ENCODE assay signal across 8 cellular contexts in the genomic region with DNA sequence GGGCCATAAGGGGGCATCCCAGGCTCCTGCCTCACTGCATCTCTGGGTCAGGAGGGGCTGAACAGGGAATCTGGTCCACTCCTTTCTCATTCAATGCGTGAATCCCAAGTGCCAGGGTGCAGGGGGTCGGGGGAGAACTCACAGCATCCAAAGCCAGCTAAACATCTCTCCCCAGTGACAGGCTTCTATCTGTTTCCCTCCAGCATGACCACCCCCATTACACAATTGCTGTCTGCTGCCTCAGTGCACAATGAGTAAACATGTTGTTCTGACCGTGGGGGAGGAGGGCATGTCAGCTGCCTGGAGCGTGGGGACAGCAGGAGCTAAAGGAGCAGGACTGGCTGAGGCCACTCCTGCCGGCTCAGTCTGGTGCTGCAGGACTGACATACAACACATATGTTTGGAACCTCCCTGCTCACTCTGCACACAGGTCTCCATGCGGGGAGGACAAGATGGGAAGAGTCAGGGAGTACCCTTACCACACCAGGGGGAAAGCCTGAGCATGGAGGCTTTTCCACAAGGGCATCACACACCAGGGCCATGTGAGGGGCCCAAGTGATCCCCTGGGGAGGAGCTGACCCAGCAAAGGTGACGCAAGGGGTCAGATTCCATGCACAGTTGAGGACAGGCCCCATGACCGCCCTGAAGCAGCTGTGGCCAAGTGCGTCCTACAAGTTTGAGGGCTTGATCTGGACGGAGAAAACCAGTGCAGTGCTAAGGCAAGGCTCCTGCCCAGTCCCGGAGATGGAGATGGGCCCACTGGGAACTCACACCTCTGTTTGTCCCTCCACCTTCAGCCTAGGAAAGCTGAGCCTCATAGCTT. TPM values are rescaled to one million over a fixed set of nuclear protein-coding genes. Genes with fewer than 3 reads are reported as not detected.
A peak's percentile ranks its signal among the peaks of the same experiment; 100 is the strongest.
DNase-seq lines count a peak whose midpoint lies in the region; TF ChIP-seq lines count a peak whose summit lies in the region.

No MANE protein-coding gene starts in this region.

- peaks cover 34 to 82% (median 68%) of the 10 kb centered on the region in 4 donors for H3K4me1 ChIP-seq in transverse colon

- no peak overlapping the region for H3K4me3 Mint-ChIP-seq in T-helper 1 cell treated with Interleukin-12 subunit alpha and Interleukin-12 subunit beta and Interleukin-4 antibody, amounts not matched to agents 30 μg/mL and 1 μg/mL, for 36 hours
- H3K4me3 Mint-ChIP-seq in chondrocyte (ENCODE audit: unreplicated experiment) = peak overlapping the region; percentile 88
- no peak overlapping the region for H3K4me3 Mint-ChIP-seq in immature natural killer cell

- peak overlapping the region; percentile 39 for H3K27ac Mint-ChIP-seq in T-helper 1 cell treated with Interleukin-12 subunit alpha and Interleukin-12 subunit beta and Interleukin-4 antibody, amounts not matched to agents 30 μg/mL and 1 μg/mL, for 36 hours
- peak overlapping the region; percentile 99 for H3K27ac Mint-ChIP-seq in chondrocyte (ENCODE audit: unreplicated experiment)
- H3K27ac Mint-ChIP-seq in immature natural killer cell = peak overlapping the region in 2 of 6 donors; percentile 59 to 62

- H3K36me3 ChIP-seq in transverse colon = no peaks in the 10 kb centered on the region

- TF ChIP-seq EP300 in transverse colon (IDR thresholded peaks at IDR 0.05; ENCODE audit: low read depth) = no peak

- peak; percentile 46 for TF ChIP-seq POLR2A in transverse colon (IDR thresholded peaks at IDR 0.05)

- peaks cover 27% of the 10 kb centered on the region for H3K4me1 Mint-ChIP-seq in T-helper 1 cell treated with Interleukin-12 subunit alpha and Interleukin-12 subunit beta and Interleukin-4 antibody, amounts not matched to agents 30 μg/mL and 1 μg/mL, for 36 hours (ENCODE audit: low read depth)
- peaks cover 84% of the 10 kb centered on the region for H3K4me1 Mint-ChIP-seq in chondrocyte (ENCODE audit: low read depth)
- H3K4me1 Mint-ChIP-seq in immature natural killer cell = peaks cover 29 to 31% of the 10 kb centered on the region in 2 donors

- no peaks in the 10 kb centered on the region for H3K27me3 Mint-ChIP-seq in T-helper 1 cell treated with Interleukin-12 subunit alpha and Interleukin-12 subunit beta and Interleukin-4 antibody, amounts not matched to agents 30 μg/mL and 1 μg/mL, for 36 hours (ENCODE audit: low read depth)
- H3K27me3 Mint-ChIP-seq in chondrocyte (ENCODE audit: low read depth) = no peaks in the 10 kb centered on the region
- H3K27me3 Mint-ChIP-seq in immature natural killer cell (ENCODE audit: low read depth in 3 of 3) = peaks cover 2 to 8% (median 2%) of the 10 kb centered on the region in 3 donors

- no peaks in the 10 kb centered on the region for H3K36me3 Mint-ChIP-seq in T-helper 1 cell treated with Interleukin-12 subunit alpha and Interleukin-12 subunit beta and Interleukin-4 antibody, amounts not matched to agents 30 μg/mL and 1 μg/mL, for 36 hours (ENCODE audit: low read depth)
- H3K36me3 Mint-ChIP-seq in chondrocyte (ENCODE audit: low read depth) (peaks cover 8% of the 10 kb centered on the region), immature natural killer cell (no peaks in the 10 kb centered on the region)

- peak overlapping the region; percentile 89 to 98 (median 96) for H3K27ac ChIP-seq in transverse colon

- peak overlapping the region; percentile 7 to 57 (median 36) for H3K4me3 ChIP-seq in transverse colon

- WGBS in transverse colon (ENCODE audit: low coverage in 1 of 2), 2 donors = 51 to 71% methylated on average over 1 to 11 of the region's 11 CpGs

- H3K27me3 ChIP-seq in transverse colon = no peaks in the 10 kb centered on the region

- DNase-seq in T-helper 1 cell (no peak), chondrocyte (ENCODE audit: low spot score) (peak; percentile 92), lung microvascular endothelial cell (ENCODE audit: low read depth in 2 of 2) (peak; percentile 78 to 85), transverse colon (peak; percentile 57), NCI-H187 (lab: John Stamatoyannopoulos, UW) (no peak), immature natural killer cell (no peak)
- no peak for DNase-seq in activated T-cell treated with anti-CD3 and anti-CD28 coated beads, Interleukin-2, amount 50 U/mL, for 48 hours

- intact Hi-C loops in transverse colon (cut with DNase I; ENCODE audit: low total_unique reads) = no loop called here

- in situ Hi-C loops in transverse colon (cut with MboI; ENCODE audit: low pct_ligation_motif_present in 1 of 4, low pct_unique_long_range_greater_than_20kb in 1 of 4, low sequenced_read_pairs in 3 of 4) = loop anchor here in 2 of 4 donors (25.0 kb wide), 2 partner anchors 136 to 236 kb away; a partner anchor contains a TSS

- no peaks in the 10 kb centered on the region for H3K9me3 Mint-ChIP-seq in T-helper 1 cell treated with Interleukin-12 subunit alpha and Interleukin-12 subunit beta and Interleukin-4 antibody, amounts not matched to agents 30 μg/mL and 1 μg/mL, for 36 hours
- H3K9me3 Mint-ChIP-seq in chondrocyte (ENCODE audit: low read depth) (no peaks in the 10 kb centered on the region), immature natural killer cell (no peaks in the 10 kb centered on the region)

- no peaks in the 10 kb centered on the region for H3K9me3 ChIP-seq in transverse colon

- TF ChIP-seq CTCF in chondrocyte (IDR thresholded peaks at IDR 0.05) = peak; percentile 54
- peak in 4 of 5 experiments; percentile 6 to 48 (median 28) for TF ChIP-seq CTCF in transverse colon (IDR thresholded peaks at IDR 0.05)

RNA-seq across cellular contexts. Expression of a gene that starts 1.4 kb away (rescaled TPM):
- total RNA-seq in chondrocyte = 104 to 107 TPM (median 105 TPM) in 3 replicates
- total RNA-seq in lung microvascular endothelial cell = 15.9 and 18.3 TPM in 2 replicates
- 100 to 1,000 TPM in 2 of 4 donors, 10 to 100 TPM in 2; 48.2 to 397 (median 169) TPM for total RNA-seq in transverse colon
- polyA plus RNA-seq in immature natural killer cell = not detected

RNA-seq across cellular contexts. Expression of a gene that starts 27.9 kb away (rescaled TPM):
- total RNA-seq in chondrocyte (37.1 to 40.2 TPM (median 38.5 TPM) in 3 replicates), lung microvascular endothelial cell (8.9 and 12.9 TPM in 2 replicates), transverse colon (10 to 100 TPM; 10.1 to 27.0 (median 21.9) TPM)
- polyA plus RNA-seq in immature natural killer cell = 10 to 100 TPM; 35.6 to 70.4 (median 59.6) TPM

RNA-seq across cellular contexts. Expression of a gene that starts 45.0 kb away (rescaled TPM):
- total RNA-seq in chondrocyte (270 to 336 TPM (median 323 TPM) in 3 replicates), lung microvascular endothelial cell (775 and 904 TPM in 2 replicates), transverse colon (100 to 1,000 TPM; 175 to 383 (median 261) TPM)
- polyA plus RNA-seq in immature natural killer cell = 10 to 100 TPM; 57.2 to 83.4 (median 69.2) TPM

RNA-seq across cellular contexts. Expression of a gene that starts 46.2 kb away (rescaled TPM):
- 7.0 to 10.0 TPM (median 8.9 TPM) in 3 replicates for total RNA-seq in chondrocyte
- total RNA-seq in lung microvascular endothelial cell = 2.2 and 16.6 TPM in 2 replicates
- 100 to 1,000 TPM in 1 of 4 donors, 10 to 100 TPM in 3; 38.5 to 106 (median 94.5) TPM for total RNA-seq in transverse colon
- 1 to 10 TPM in 1 of 3 donors, under 1 TPM in 1, not detected in 1; 0.69 to 2.1 TPM for polyA plus RNA-seq in immature natural killer cell

RNA-seq across cellular contexts. Expression of a gene that starts 52.0 kb away (rescaled TPM):
- total RNA-seq in chondrocyte (not detected in 3 replicates), lung microvascular endothelial cell (not detected in 2 replicates), transverse colon (under 1 TPM in 1 of 4 donors, not detected in 3; 0.41 TPM)
- not detected for polyA plus RNA-seq in immature natural killer cell

Comparison
In these comparisons a context has a peak if more than half of its experiments do, and no peak if none do; other contexts are left out.
1. DNase-seq: peak in chondrocyte (single experiment), lung microvascular endothelial cell (2 of 2) and transverse colon (single experiment); none in T-helper 1 cell (0 of 5), NCI-H187 (0 of 2), activated T-cell treated with anti-CD3 and anti-CD28 coated beads, Interleukin-2, amount 50 U/mL, for 48 hours (0 of 2) and immature natural killer cell (0 of 3).